In the genomic region with DNA sequence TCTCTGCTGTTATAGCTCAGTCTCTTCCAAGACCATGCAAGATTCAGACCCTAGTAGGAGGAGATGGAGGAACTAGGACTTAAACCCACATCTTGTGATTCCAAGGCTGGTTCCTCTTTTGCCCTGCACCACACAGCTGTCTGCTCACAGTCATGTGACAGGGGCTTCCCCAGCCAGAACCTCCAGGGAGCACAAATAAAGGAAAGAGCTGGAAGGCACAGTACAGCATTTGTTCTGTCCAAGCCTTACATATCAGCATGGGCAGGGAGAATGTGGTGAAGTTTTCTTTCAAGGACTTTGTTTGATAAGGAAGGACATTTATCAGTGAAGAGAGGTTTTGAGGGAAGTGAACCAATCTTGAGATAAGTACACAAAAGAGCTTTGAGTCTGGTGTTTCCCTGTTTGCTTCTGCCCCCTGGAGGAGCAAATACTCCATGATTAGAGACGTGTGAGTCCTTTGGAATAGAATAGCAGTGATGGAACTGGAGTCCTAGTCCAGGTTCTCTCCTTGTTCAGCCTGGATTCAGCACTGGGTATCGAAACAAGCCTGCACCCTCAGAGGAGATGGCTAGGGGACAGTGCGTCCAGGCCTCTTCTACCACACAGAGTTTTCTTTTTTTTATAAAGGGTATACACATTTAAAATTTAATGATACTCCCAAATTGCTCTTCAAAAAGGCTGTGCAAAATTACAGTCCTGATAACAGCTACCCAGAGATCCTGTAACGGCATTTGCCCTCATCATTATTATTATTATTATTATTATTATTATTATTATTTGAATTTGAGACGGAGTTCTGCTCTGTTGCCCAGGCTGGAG, we compare ENCODE assay signal across 8 cellular contexts. TPM values are rescaled to one million over a fixed set of nuclear protein-coding genes. Genes with fewer than 3 reads are reported as not detected.
DNase-seq lines count a peak whose midpoint lies in the region; ATAC-seq, FAIRE-seq and TF ChIP-seq lines count a peak whose summit lies in the region.

No MANE protein-coding gene starts in this region.

- peak overlapping the region; percentile 52 for H3K27ac Mint-ChIP-seq in central memory CD8-positive, alpha-beta T cell (ENCODE audit: low read depth)

- FAIRE-seq in GM12891 (lab: Jason Lieb, UNC), result peak; percentile 94

- H3K4me3 ChIP-seq in AG09309 (ENCODE audit: control insufficient read depth, low read depth, low read length), result no peak overlapping the region

- TF ChIP-seq CTCF in AG09309 (IDR thresholded peaks at IDR 0.05; ENCODE audit: control insufficient read depth, insufficient read depth, low read depth, low read length, missing control alignments), result peak; percentile 79

- peak; percentile 49 for DNase-seq in AG09309 (ENCODE audit: low read depth)
- peak; percentile 44 for DNase-seq in GM12891 (ENCODE audit: insufficient read length, low spot score)
- DNase-seq in NCI-H1105 (lab: John Stamatoyannopoulos, UW), result peak; percentile 12
- DNase-seq in T-helper 1 cell, result peak in 4 of 5 donors; percentile 34 to 69 (median 47)
- peak in 1 of 2 donors; percentile 41 for DNase-seq in central memory CD8-positive, alpha-beta T cell (ENCODE audit: low spot score in 2 of 2)
- DNase-seq in kidney glomerular epithelial cell (lab: John Stamatoyannopoulos, UW), result peak; percentile 57
- peak; percentile 31 for DNase-seq in stimulated activated CD8-positive, alpha-beta memory T cell treated with anti-CD3 and anti-CD28 coated beads, Interleukin-15, amount 100 ng/mL, for 1 hour (ENCODE audit: low read depth)

- H3K36me3 Mint-ChIP-seq in central memory CD8-positive, alpha-beta T cell (ENCODE audit: insufficient read depth), result peaks cover 77% of the 10 kb centered on the region

- peak; percentile 93 for ATAC-seq in HG02763 (IDR thresholded peaks at IDR 0.05; ENCODE audit: unreplicated experiment)
- ATAC-seq in central memory CD8-positive, alpha-beta T cell (replicated peaks; ENCODE audit: extremely low read depth, poor library complexity, severe bottlenecking), result peak; percentile 77

- H3K27me3 Mint-ChIP-seq in central memory CD8-positive, alpha-beta T cell, result no peaks in the 10 kb centered on the region

- H3K9me3 Mint-ChIP-seq in central memory CD8-positive, alpha-beta T cell, result no peaks in the 10 kb centered on the region

- H3K4me3 Mint-ChIP-seq in central memory CD8-positive, alpha-beta T cell, result no peak overlapping the region

- H3K4me1 Mint-ChIP-seq in central memory CD8-positive, alpha-beta T cell, result peaks cover 35% of the 10 kb centered on the region

- TF ChIP-seq POLR2A in GM12891 (IDR thresholded peaks at IDR 0.05; ENCODE audit: low read depth, low read length), result no peak

TF ChIP-seq in GM12891, 5 proteins besides CTCF, POLR2A, EP300 and RAD21:
- 0 out of 2 replicates have a peak, but pooled peaks have one; percentile 8 for TF ChIP-seq TAF1 (IDR thresholded peaks at IDR 0.05; ENCODE audit: low read depth, low read length)
- peak; percentile 12; the same call in 1 of the 2 replicates for TF ChIP-seq POLR2AphosphoS5 (IDR thresholded peaks at IDR 0.05; ENCODE audit: low read depth, low read length)
- peak; percentile 95 for TF ChIP-seq SPI1 (IDR thresholded peaks at IDR 0.05; ENCODE audit: low read depth, low read length)
- TF ChIP-seq PAX5 (IDR thresholded peaks at IDR 0.05; ENCODE audit: insufficient read depth, low read length, severe bottlenecking), result no peak

RNA-seq across cellular contexts. Expression of a gene that starts 24.6 kb away (rescaled TPM):
- polyA plus RNA-seq in GM12891 (2012; ENCODE audit: low read depth, missing spikeins), result 3.9 TPM

RNA-seq across cellular contexts. Expression of a gene that starts 42.4 kb away (rescaled TPM):
- polyA plus RNA-seq in GM12891 (2012; ENCODE audit: low read depth, missing spikeins), result 139 TPM
